ENCODE assay signal across 12 cellular contexts in the genomic region with DNA sequence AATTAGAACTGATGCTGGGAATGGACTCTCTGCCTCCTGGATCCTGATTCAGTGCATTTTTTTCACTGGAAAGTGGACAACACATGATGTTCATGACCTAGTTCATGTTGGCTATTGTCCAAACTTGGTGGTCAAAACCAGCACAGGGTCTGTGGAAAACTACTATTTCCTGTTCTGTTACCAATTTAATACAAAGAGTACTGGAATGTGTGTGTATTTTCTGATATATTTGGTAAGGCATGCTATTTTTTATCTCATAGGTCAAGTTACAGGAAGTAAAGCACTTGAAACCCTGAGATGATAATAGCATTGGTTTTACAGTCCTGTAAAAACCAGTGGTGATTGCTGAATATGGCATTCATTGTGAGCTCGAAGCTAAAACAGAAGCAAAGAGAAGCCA.
DNase-seq lines count a peak whose midpoint lies in the region; TF ChIP-seq lines count a peak whose summit lies in the region.
"Had no signal": no experiment of that assay in that cellular context is flagged by ENCODE, and none has a peak within 500 bp of the region (broad histone marks: within the 10 kb centered on the region; RNA-seq: fewer than 3 reads in every experiment).

No MANE protein-coding gene starts in this region.

- no peaks in the 10 kb centered on the region for H3K36me3 ChIP-seq in esophagus squamous epithelium

- intact Hi-C loops in esophagus squamous epithelium (cut with DNase I) = no loop called here

- H3K27me3 ChIP-seq in esophagus squamous epithelium = no peaks in the 10 kb centered on the region

- no peak for TF ChIP-seq CTCF in cardiac fibroblast (IDR thresholded peaks at IDR 0.05; ENCODE audit: low read depth, low read length)
- no peak for TF ChIP-seq CTCF in esophagus squamous epithelium (IDR thresholded peaks at IDR 0.05)

- H3K27ac ChIP-seq in esophagus squamous epithelium = no peak overlapping the region

- H3K9me3 ChIP-seq in esophagus squamous epithelium = no peaks in the 10 kb centered on the region

- H3K4me3 ChIP-seq in cardiac fibroblast (replicated peaks in 1 of 2; ENCODE audit: low read depth in 2 of 2, low read length in 2 of 2) (no peak overlapping the region), esophagus squamous epithelium (no peak overlapping the region)

- DNase-seq in NCI-H510A treated with DMSO at 0.1 percent for 48 hours (lab: John Stamatoyannopoulos, UW) (peak; percentile 33), NCI-H510A (lab: John Stamatoyannopoulos, UW) (no peak), NCI-H2107 treated with DMSO at 0.1 percent for 48 hours (lab: John Stamatoyannopoulos, UW; ENCODE audit: unreplicated experiment) (peak; percentile 28), cardiac fibroblast (ENCODE audit: low read depth in 2 of 2) (peak; percentile 52 to 84), renal cortical epithelial cell (ENCODE audit: low read depth) (peak; percentile 19), NCI-H1694 treated with DMSO at 0.1 percent for 48 hours (lab: John Stamatoyannopoulos, UW) (no peak), esophagus squamous epithelium (lab: John Stamatoyannopoulos, UW) (no peak), mucosa of gallbladder (ENCODE audit: low spot score) (no peak)
- DNase-seq: 8988T; activated CD4-positive, alpha-beta memory T cell treated with anti-CD3 and anti-CD28 coated beads, Interleukin-2, amount 10 ng/mL, durations not matched to agents 7 days and 5 days; occipital lobe; stimulated activated CD4-positive, alpha-beta T cell treated with anti-CD3 and anti-CD28 coated beads, Interleukin-4, amount 100 ng/mL, for 1 hour had no signal

- no peaks in the 10 kb centered on the region for H3K4me1 ChIP-seq in esophagus squamous epithelium

- WGBS in esophagus squamous epithelium, 2 donors = 35 to 59% methylated on average over 1 of the region's 1 CpG

- TF ChIP-seq POLR2A in esophagus squamous epithelium (IDR thresholded peaks at IDR 0.05) = no peak

Comparison
In these comparisons a context has a peak if more than half of its experiments do, and no peak if none do; other contexts are left out.
1. DNase-seq: peak in NCI-H510A treated with DMSO at 0.1 percent for 48 hours (single experiment), NCI-H2107 treated with DMSO at 0.1 percent for 48 hours (single experiment), cardiac fibroblast (2 of 2) and renal cortical epithelial cell (single experiment); none in NCI-H510A (single experiment), NCI-H1694 treated with DMSO at 0.1 percent for 48 hours (single experiment), esophagus squamous epithelium (single experiment) and mucosa of gallbladder (single experiment).